In genomic region chr14:98099527-98099926, GRCh38 we compare ENCODE assay signal across 19 cellular contexts.
DNase-seq lines count a peak whose midpoint lies in the region; ATAC-seq, FAIRE-seq and TF ChIP-seq lines count a peak whose summit lies in the region.
"Had no signal": no experiment of that assay in that cellular context is flagged by ENCODE, and none has a peak within 500 bp of the region (broad histone marks: within the 10 kb centered on the region; RNA-seq: fewer than 3 reads in every experiment).

No MANE protein-coding gene starts in this region.

- CTCF ChIA-PET in activated naive CD4-positive, alpha-beta T cell treated with anti-CD3 and anti-CD28 coated beads, Interleukin-2, amount 10 ng/mL, durations not matched to agents 7 days and 5 days (lab: Charles Lee): no interaction called here

- peak overlapping the region; percentile 91 for H3K27ac Mint-ChIP-seq in activated naive CD4-positive, alpha-beta T cell treated with anti-CD3 and anti-CD28 coated beads, Interleukin-2, amount 50 U/mL, for 24 hours
- H3K27ac Mint-ChIP-seq in activated naive CD4-positive, alpha-beta T cell treated with anti-CD3 and anti-CD28 coated beads, Interleukin-2, amount 10 ng/mL, durations not matched to agents 7 days and 5 days: no peak overlapping the region
- peak overlapping the region; percentile 20 to 88 for H3K27ac Mint-ChIP-seq in stimulated activated naive CD8-positive, alpha-beta T cell treated with anti-CD3 and anti-CD28 coated beads, Interleukin-15, amount 100 ng/mL, for 72 hours

- intact Hi-C loops in kidney (cut with DNase I): no loop called here

- TF ChIP-seq CTCF in epithelial cell of esophagus (IDR thresholded peaks at IDR 0.05; ENCODE audit: insufficient read depth, low read depth, low read length, missing control alignments): no peak
- no peak for TF ChIP-seq CTCF in kidney (IDR thresholded peaks at IDR 0.05; ENCODE audit: borderline replicate concordance, extremely low read depth, insufficient read depth)

- H3K36me3 Mint-ChIP-seq in activated naive CD4-positive, alpha-beta T cell treated with anti-CD3 and anti-CD28 coated beads, Interleukin-2, amount 50 U/mL, for 24 hours: peaks cover 4% of the 10 kb centered on the region
- peaks cover 3% of the 10 kb centered on the region for H3K36me3 Mint-ChIP-seq in activated naive CD4-positive, alpha-beta T cell treated with anti-CD3 and anti-CD28 coated beads, Interleukin-2, amount 10 ng/mL, durations not matched to agents 7 days and 5 days

- no peak for FAIRE-seq in kidney (lab: Jason Lieb, UNC)
- FAIRE-seq: H54 had no signal

- DNase-seq in activated CD4-positive, CD25-positive, alpha-beta regulatory T cell (lab: John Stamatoyannopoulos, UW): no peak
- DNase-seq in activated naive CD4-positive, alpha-beta T cell treated with anti-CD3 and anti-CD28 coated beads, Interleukin-2, amount 10 ng/mL, durations not matched to agents 7 days and 5 days: no peak
- peak; percentile 31 for DNase-seq in epithelial cell of esophagus (ENCODE audit: low read depth)
- DNase-seq in stimulated activated naive CD8-positive, alpha-beta T cell treated with anti-CD3 and anti-CD28 coated beads, Interleukin-15, amount 100 ng/mL, for 72 hours: no peak
- DNase-seq in kidney: no peak
- DNase-seq: 8988T, C1 segment of cervical spinal cord, COR-L47, MG63, NCI-H1105, NCI-H187, NCI-H2171, NCI-H510A, NCI-H82, Peyer's patch had no signal

- ATAC-seq in activated CD4-positive, CD25-positive, alpha-beta regulatory T cell treated with anti-CD3 and anti-CD28 coated beads, Interleukin-2, amount 50 U/mL, for 24 hours: peak; percentile 85
- ATAC-seq in stimulated activated naive CD8-positive, alpha-beta T cell treated with anti-CD3 and anti-CD28 coated beads, Interleukin-15, amount 100 ng/mL, for 72 hours: peak; percentile 88
- ATAC-seq in GM18870 (IDR thresholded peaks at IDR 0.05; ENCODE audit: unreplicated experiment): no peak

- no peak overlapping the region for H3K4me3 ChIP-seq in epithelial cell of esophagus (ENCODE audit: low read length)
- no peak overlapping the region for H3K4me3 ChIP-seq in kidney (ENCODE audit: low read length in 2 of 2)
- H3K4me3 ChIP-seq: MG63, Peyer's patch had no signal

- peaks cover 14% of the 10 kb centered on the region for H3K9me3 Mint-ChIP-seq in activated naive CD4-positive, alpha-beta T cell treated with anti-CD3 and anti-CD28 coated beads, Interleukin-2, amount 50 U/mL, for 24 hours
- peaks cover 10% of the 10 kb centered on the region for H3K9me3 Mint-ChIP-seq in activated naive CD4-positive, alpha-beta T cell treated with anti-CD3 and anti-CD28 coated beads, Interleukin-2, amount 10 ng/mL, durations not matched to agents 7 days and 5 days
- H3K9me3 Mint-ChIP-seq in stimulated activated naive CD8-positive, alpha-beta T cell treated with anti-CD3 and anti-CD28 coated beads, Interleukin-15, amount 100 ng/mL, for 72 hours: peaks cover 14 to 26% of the 10 kb centered on the region in 2 donors

- no peak overlapping the region for H3K27ac ChIP-seq in kidney (ENCODE audit: low read depth in 2 of 2, low read length in 2 of 2)
- H3K27ac ChIP-seq: Peyer's patch had no signal

- no peak overlapping the region for H3K9ac ChIP-seq in kidney (ENCODE audit: low read length in 2 of 2)

- H3K36me3 ChIP-seq in kidney (ENCODE audit: control insufficient read depth in 1 of 2, insufficient read depth in 2 of 2, low read length in 2 of 2): no peaks in the 10 kb centered on the region
- H3K36me3 ChIP-seq: MG63, Peyer's patch had no signal

- no peaks in the 10 kb centered on the region for H3K9me3 ChIP-seq in kidney (ENCODE audit: control insufficient read depth in 1 of 2, low read length in 2 of 2)
- H3K9me3 ChIP-seq: MG63, Peyer's patch had no signal

- no peaks in the 10 kb centered on the region for H3K4me1 ChIP-seq in kidney (ENCODE audit: control insufficient read depth in 1 of 2, insufficient read depth in 1 of 2, low read depth in 1 of 2, low read length in 2 of 2)
- H3K4me1 ChIP-seq: Peyer's patch had no signal

- H3K4me3 Mint-ChIP-seq in activated naive CD4-positive, alpha-beta T cell treated with anti-CD3 and anti-CD28 coated beads, Interleukin-2, amount 50 U/mL, for 24 hours: peak overlapping the region; percentile 62
- H3K4me3 Mint-ChIP-seq in activated naive CD4-positive, alpha-beta T cell treated with anti-CD3 and anti-CD28 coated beads, Interleukin-2, amount 10 ng/mL, durations not matched to agents 7 days and 5 days: no peak overlapping the region
- H3K4me3 Mint-ChIP-seq in stimulated activated naive CD8-positive, alpha-beta T cell treated with anti-CD3 and anti-CD28 coated beads, Interleukin-15, amount 100 ng/mL, for 72 hours: peak overlapping the region; percentile 18 to 44

- peaks cover 59% of the 10 kb centered on the region for H3K4me1 Mint-ChIP-seq in activated naive CD4-positive, alpha-beta T cell treated with anti-CD3 and anti-CD28 coated beads, Interleukin-2, amount 50 U/mL, for 24 hours
- peaks cover 15% of the 10 kb centered on the region for H3K4me1 Mint-ChIP-seq in activated naive CD4-positive, alpha-beta T cell treated with anti-CD3 and anti-CD28 coated beads, Interleukin-2, amount 10 ng/mL, durations not matched to agents 7 days and 5 days
- H3K4me1 Mint-ChIP-seq in stimulated activated naive CD8-positive, alpha-beta T cell treated with anti-CD3 and anti-CD28 coated beads, Interleukin-15, amount 100 ng/mL, for 72 hours: peaks cover 47% of the 10 kb centered on the region

- no peaks in the 10 kb centered on the region for H3K27me3 Mint-ChIP-seq in activated naive CD4-positive, alpha-beta T cell treated with anti-CD3 and anti-CD28 coated beads, Interleukin-2, amount 50 U/mL, for 24 hours
- no peaks in the 10 kb centered on the region for H3K27me3 Mint-ChIP-seq in activated naive CD4-positive, alpha-beta T cell treated with anti-CD3 and anti-CD28 coated beads, Interleukin-2, amount 10 ng/mL, durations not matched to agents 7 days and 5 days
- H3K27me3 Mint-ChIP-seq in stimulated activated naive CD8-positive, alpha-beta T cell treated with anti-CD3 and anti-CD28 coated beads, Interleukin-15, amount 100 ng/mL, for 72 hours: no peaks in the 10 kb centered on the region
